ENCODE assay signal across 22 cellular contexts in the genomic region with DNA sequence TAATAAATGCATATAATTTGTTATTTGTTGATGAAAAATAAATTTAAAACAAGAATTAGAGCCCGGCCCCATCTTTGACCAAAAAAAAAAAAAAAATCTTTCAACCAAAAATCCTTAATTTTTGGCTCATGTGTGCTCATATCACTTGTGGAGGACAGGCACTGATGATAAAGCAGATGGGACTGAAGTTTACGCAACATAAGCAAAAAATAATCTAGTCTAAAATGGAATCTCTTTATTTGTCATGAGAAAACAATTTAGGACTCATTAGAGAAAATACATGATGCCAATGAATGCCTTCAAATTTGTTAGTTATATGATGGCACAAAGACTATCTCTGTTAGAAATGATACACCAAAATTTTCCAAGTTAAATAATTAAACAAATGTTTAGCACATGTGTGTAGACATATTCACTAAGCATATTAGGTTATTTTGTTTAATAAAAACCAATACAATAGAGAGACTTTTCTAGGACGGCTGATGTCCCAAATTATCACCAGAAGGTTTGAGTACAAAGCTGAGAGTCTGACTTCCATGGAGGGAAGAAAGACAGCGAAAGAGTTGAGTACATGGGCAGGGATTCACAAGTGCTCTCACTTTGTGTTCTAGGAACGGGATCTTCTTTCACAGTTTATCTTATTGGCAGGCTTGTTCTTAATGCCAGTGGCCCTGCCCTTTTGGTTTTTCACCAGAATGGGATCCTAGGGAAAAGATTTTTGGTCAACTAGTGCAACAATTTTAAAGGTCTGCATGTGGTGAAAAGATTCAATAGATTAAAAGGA.
DNase-seq lines count a peak whose midpoint lies in the region; ATAC-seq, FAIRE-seq and TF ChIP-seq lines count a peak whose summit lies in the region.
"Had no signal": no experiment of that assay in that cellular context is flagged by ENCODE, and none has a peak within 500 bp of the region (broad histone marks: within the 10 kb centered on the region; RNA-seq: fewer than 3 reads in every experiment).

No MANE protein-coding gene starts in this region.

- no peak for TF ChIP-seq CTCF in HepG2 (CRISPR knock-in tag; IDR thresholded peaks at IDR 0.05)
- TF ChIP-seq CTCF in right lobe of liver (IDR thresholded peaks at IDR 0.05) = no peak
- no peak for TF ChIP-seq CTCF in esophagus muscularis mucosa (IDR thresholded peaks at IDR 0.05)
- TF ChIP-seq CTCF in sigmoid colon (IDR thresholded peaks at IDR 0.05) = no peak
- no peak for TF ChIP-seq CTCF in uterus (IDR thresholded peaks at IDR 0.05)

- no peak overlapping the region for H3K4me3 ChIP-seq in HepG2 (replicated peaks in 1 of 3; ENCODE audit: insufficient read depth in 1 of 3, low read depth in 2 of 3, low read length in 3 of 3)
- H3K4me3 ChIP-seq in right lobe of liver = no peak overlapping the region
- no peak overlapping the region for H3K4me3 ChIP-seq in esophagus muscularis mucosa
- no peak overlapping the region for H3K4me3 ChIP-seq in sigmoid colon
- H3K4me3 ChIP-seq in uterus = no peak overlapping the region

- no peaks in the 10 kb centered on the region for H3K79me2 ChIP-seq in HepG2 (ENCODE audit: insufficient read depth, low read length)

- no peak overlapping the region for H2AFZ ChIP-seq in HepG2 (ENCODE audit: low read length)

- H3K9me3 ChIP-seq in HepG2 (ENCODE audit: low read length) (no peaks in the 10 kb centered on the region), right lobe of liver (no peaks in the 10 kb centered on the region), esophagus muscularis mucosa (no peaks in the 10 kb centered on the region), sigmoid colon (no peaks in the 10 kb centered on the region), uterus (no peaks in the 10 kb centered on the region)

- no peak for FAIRE-seq in HepG2 (lab: Jason Lieb, UNC)
- no peak for FAIRE-seq in frontal cortex (lab: Jason Lieb, UNC)

- no peaks in the 10 kb centered on the region; the same call in 1 of the 2 replicates for H4K20me1 ChIP-seq in HepG2 (ENCODE audit: insufficient read depth, low read length)

- H3K27me3 ChIP-seq in HepG2 (ENCODE audit: control insufficient read depth in 1 of 2, insufficient read depth in 2 of 2, low read length in 2 of 2) = no peaks in the 10 kb centered on the region
- no peaks in the 10 kb centered on the region for H3K27me3 ChIP-seq in right lobe of liver
- H3K27me3 ChIP-seq in esophagus muscularis mucosa = no peaks in the 10 kb centered on the region
- H3K27me3 ChIP-seq in sigmoid colon = no peaks in the 10 kb centered on the region
- H3K27me3 ChIP-seq in uterus = no peaks in the 10 kb centered on the region

- 62% methylated on average over 5 of the region's 5 CpGs for WGBS in HepG2 (ENCODE audit: low lambda C conversion rate)
- WGBS in right lobe of liver (ENCODE audit: insufficient coverage, low coverage, low lambda C conversion rate, missing lambda C conversion rate) = 73% methylated on average over 5 of the region's 5 CpGs
- WGBS in esophagus muscularis mucosa = 82% methylated on average over 5 of the region's 5 CpGs
- 73 to 82% methylated on average over 5 of the region's 5 CpGs for WGBS in sigmoid colon, 2 donors

- TF ChIP-seq EP300 in HepG2 (IDR thresholded peaks at IDR 0.05; ENCODE audit: low read depth in 2 of 2, low read length in 2 of 2) (no peak), HepG2 (CRISPR knock-in tag; IDR thresholded peaks at IDR 0.05; ENCODE audit: borderline replicate concordance) (no peak), esophagus muscularis mucosa (IDR thresholded peaks at IDR 0.05) (no peak), sigmoid colon (IDR thresholded peaks at IDR 0.05) (no peak)

- in situ Hi-C loops in HepG2 (cut with HindIII; ENCODE audit: extremely low pct_ligation_motif_present, low pct_unique_long_range_greater_than_20kb) = no loop called here

- H3K4me2 ChIP-seq in HepG2 (ENCODE audit: low read depth, low read length) = no peak overlapping the region

- H3K27ac ChIP-seq in HepG2 (ENCODE audit: extremely low read length, insufficient read depth, low read length) (no peak overlapping the region), right lobe of liver (no peak overlapping the region), esophagus muscularis mucosa (replicated peaks in 1 of 4) (peak overlapping the region; percentile 60 to 69 (median 64)), sigmoid colon (peak overlapping the region; percentile 58 to 81 (median 72)), uterus (peak overlapping the region; percentile 64 to 76)

- TF ChIP-seq POLR2A in HepG2 (IDR thresholded peaks at IDR 0.05; ENCODE audit: insufficient read depth in 1 of 2, low read depth in 2 of 2, low read length in 2 of 2) = no peak
- no peak for TF ChIP-seq POLR2A in right lobe of liver (IDR thresholded peaks at IDR 0.05)
- no peak for TF ChIP-seq POLR2A in esophagus muscularis mucosa (IDR thresholded peaks at IDR 0.05; ENCODE audit: low read depth)
- no peak for TF ChIP-seq POLR2A in sigmoid colon (IDR thresholded peaks at IDR 0.05)
- TF ChIP-seq POLR2A in uterus (IDR thresholded peaks at IDR 0.05) = no peak

- BruUV-seq in HepG2 (replicated peaks; lab: Mats Ljungman, UMichigan) = no TSS peak

- ATAC-seq in HepG2 (no peak), right lobe of liver (no peak)

- DNase-seq in HepG2 (ENCODE audit: low spot score) = no peak
- DNase-seq in right lobe of liver = no peak
- no peak for DNase-seq in esophagus muscularis mucosa (ENCODE audit: extremely low spot score)
- DNase-seq in sigmoid colon = no peak
- no peak for DNase-seq in uterus
- no peak for DNase-seq in frontal cortex (ENCODE audit: low spot score in 2 of 2)
- no peak for DNase-seq in ecto neural progenitor cell (ENCODE audit: low spot score)
- DNase-seq in activated T-cell treated with anti-CD3 and anti-CD28 coated beads, Interleukin-2, amount 50 U/mL, for 48 hours = no peak
- DNase-seq: ACHN; AML-193; Caco-2; CD4-positive, CD25-positive, alpha-beta regulatory T cell; DMS153; EL; H9; KBM-7; NCI-H1417 treated with DMSO at 0.1 percent for 48 hours; NCI-H1930; NCI-H2171 treated with DMSO at 0.1 percent for 48 hours; NCI-H446 treated with DMSO at 0.1 percent for 48 hours; NK-92 treated with Interleukin-12 subunit alpha and Interleukin-12 subunit beta, amount 100 ng/mL, for 24 hours; SHP77 treated with DMSO at 0.1 percent for 48 hours had no signal

- intact Hi-C loops in HepG2 (cut with micrococcal nuclease; ENCODE audit: unreplicated experiment) (no loop called here), right lobe of liver (cut with DNase I) (no loop called here), esophagus muscularis mucosa (cut with DNase I) (no loop called here), sigmoid colon (cut with DNase I) (no loop called here), uterus (cut with DNase I; ENCODE audit: low total_unique reads) (no loop called here)

- H3K36me3 ChIP-seq in HepG2 (replicated peaks in 1 of 2; ENCODE audit: control insufficient read depth in 1 of 2, insufficient read depth in 2 of 2, low read length in 2 of 2) (no peaks in the 10 kb centered on the region), right lobe of liver (no peaks in the 10 kb centered on the region), esophagus muscularis mucosa (no peaks in the 10 kb centered on the region), sigmoid colon (no peaks in the 10 kb centered on the region), uterus (no peaks in the 10 kb centered on the region)

- POLR2A ChIA-PET in HepG2 (lab: Yijun Ruan, JAX) = no interaction called here

- CTCF ChIA-PET in HepG2 (lab: Yijun Ruan, JAX; ENCODE audit: low intra/inter-chr PET ratio, low total read pairs) = no interaction called here

- no peak for TF ChIP-seq RAD21 in HepG2 (CRISPR knock-in tag; IDR thresholded peaks at IDR 0.05)

- no peak overlapping the region for H3K9ac ChIP-seq in HepG2 (ENCODE audit: insufficient read depth, low read depth, low read length)

- H3K4me1 ChIP-seq in HepG2 (ENCODE audit: insufficient read depth, low read length) (no peaks in the 10 kb centered on the region), right lobe of liver (no peaks in the 10 kb centered on the region), esophagus muscularis mucosa (peaks cover 16 to 51% (median 49%) of the 10 kb centered on the region in 4 donors), sigmoid colon (peaks cover 0 to 65% (median 49%) of the 10 kb centered on the region in 4 donors), uterus (no peaks in the 10 kb centered on the region)
- H3K4me1 ChIP-seq: Caco-2 had no signal

TF ChIP-seq in HepG2, 621 proteins besides CTCF, POLR2A, EP300 and RAD21:
- TF ChIP-seq MAFK (conservative IDR thresholded peaks at IDR 0.05 in 1 of 2, IDR thresholded peaks at IDR 0.05 in 1 of 2; ENCODE audit: low read length in 2 of 2) (peak; percentile 80 to 88), MAFF (IDR thresholded peaks at IDR 0.05; ENCODE audit: low read depth, low read length) (peak; percentile 80), BCL6 (CRISPR knock-in tag; IDR thresholded peaks at IDR 0.05) (no peak)
- TF ChIP-seq, protein P1, sequence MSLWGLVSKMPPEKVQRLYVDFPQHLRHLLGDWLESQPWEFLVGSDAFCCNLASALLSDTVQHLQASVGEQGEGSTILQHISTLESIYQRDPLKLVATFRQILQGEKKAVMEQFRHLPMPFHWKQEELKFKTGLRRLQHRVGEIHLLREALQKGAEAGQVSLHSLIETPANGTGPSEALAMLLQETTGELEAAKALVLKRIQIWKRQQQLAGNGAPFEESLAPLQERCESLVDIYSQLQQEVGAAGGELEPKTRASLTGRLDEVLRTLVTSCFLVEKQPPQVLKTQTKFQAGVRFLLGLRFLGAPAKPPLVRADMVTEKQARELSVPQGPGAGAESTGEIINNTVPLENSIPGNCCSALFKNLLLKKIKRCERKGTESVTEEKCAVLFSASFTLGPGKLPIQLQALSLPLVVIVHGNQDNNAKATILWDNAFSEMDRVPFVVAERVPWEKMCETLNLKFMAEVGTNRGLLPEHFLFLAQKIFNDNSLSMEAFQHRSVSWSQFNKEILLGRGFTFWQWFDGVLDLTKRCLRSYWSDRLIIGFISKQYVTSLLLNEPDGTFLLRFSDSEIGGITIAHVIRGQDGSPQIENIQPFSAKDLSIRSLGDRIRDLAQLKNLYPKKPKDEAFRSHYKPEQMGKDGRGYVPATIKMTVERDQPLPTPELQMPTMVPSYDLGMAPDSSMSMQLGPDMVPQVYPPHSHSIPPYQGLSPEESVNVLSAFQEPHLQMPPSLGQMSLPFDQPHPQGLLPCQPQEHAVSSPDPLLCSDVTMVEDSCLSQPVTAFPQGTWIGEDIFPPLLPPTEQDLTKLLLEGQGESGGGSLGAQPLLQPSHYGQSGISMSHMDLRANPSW (CRISPR knock-in tag; IDR thresholded peaks at IDR 0.05; ENCODE audit: borderline replicate concordance) = no peak

Comparison
In these comparisons a context has a peak if more than half of its experiments do, and no peak if none do; other contexts are left out.
1. H3K27ac ChIP-seq: peak in esophagus muscularis mucosa (4 of 4), sigmoid colon (4 of 4) and uterus (2 of 2); none in HepG2 (single experiment) and right lobe of liver (0 of 3).